In genomic region chr1:10734900-10735602, GRCh38 we compare ENCODE assay signal across 14 cellular contexts.
DNase-seq lines count a peak whose midpoint lies in the region; TF ChIP-seq lines count a peak whose summit lies in the region.
"Had no signal": no experiment of that assay in that cellular context is flagged by ENCODE, and none has a peak within 500 bp of the region (broad histone marks: within the 10 kb centered on the region; RNA-seq: fewer than 3 reads in every experiment).

No MANE protein-coding gene starts in this region.

- H3K27me3 Mint-ChIP-seq in Calu3 (ENCODE audit: unreplicated experiment): no peaks in the 10 kb centered on the region

- DNase-seq in DMS53 (lab: John Stamatoyannopoulos, UW) (peak; percentile 20), DMS53 treated with DMSO at 0.1 percent for 48 hours (lab: John Stamatoyannopoulos, UW; ENCODE audit: unreplicated experiment) (no peak), NCI-H748 treated with DMSO at 0.1 percent for 48 hours (lab: John Stamatoyannopoulos, UW) (peak; percentile 32), right atrium auricular region (ENCODE audit: low spot score) (no peak), cerebellum (ENCODE audit: low spot score) (no peak), MG63 (no peak), Calu3 (no peak)
- DNase-seq: DND-41, left lung, ovary, T-helper 17 cell, testis had no signal

- no TSS peak for BruUV-seq in Calu3 (replicated peaks; lab: Mats Ljungman, UMichigan)

- H3K4me1 ChIP-seq in right atrium auricular region (peaks cover 0 to 70% of the 10 kb centered on the region in 2 donors), skeletal muscle tissue (ENCODE audit: control insufficient read depth in 3 of 3, insufficient read depth in 3 of 3, low read length in 3 of 3) (peaks cover 48 to 73% (median 61%) of the 10 kb centered on the region in 3 donors)
- H3K4me1 ChIP-seq: testis had no signal

- no peaks in the 10 kb centered on the region for H3K36me3 Mint-ChIP-seq in Calu3 (ENCODE audit: insufficient read depth, unreplicated experiment)
- H3K36me3 Mint-ChIP-seq: activated naive CD4-positive, alpha-beta T cell treated with anti-CD3 and anti-CD28 coated beads, Interleukin-2, amount 50 U/mL, for 24 hours had no signal

- H3K27ac Mint-ChIP-seq in Calu3 (ENCODE audit: unreplicated experiment): no peak overlapping the region
- H3K27ac Mint-ChIP-seq: activated naive CD4-positive, alpha-beta T cell treated with anti-CD3 and anti-CD28 coated beads, Interleukin-2, amount 50 U/mL, for 24 hours; T-helper 17 cell had no signal

- H3K27ac ChIP-seq in right atrium auricular region (peak overlapping the region; percentile 81 to 89), skeletal muscle tissue (ENCODE audit: low read depth, low read length) (peak overlapping the region; percentile 75)
- H3K27ac ChIP-seq: left lung, ovary, testis had no signal

- CTCF ChIA-PET in Calu3 (lab: Charles Lee): interaction anchor here (0.6 kb wide), 1 partner anchor 13 kb away, joined by 4 read pairs; no protein-coding TSS in a partner anchor

- H3K4me3 Mint-ChIP-seq in Calu3 (ENCODE audit: low read depth, unreplicated experiment): no peak overlapping the region
- H3K4me3 Mint-ChIP-seq: activated naive CD4-positive, alpha-beta T cell treated with anti-CD3 and anti-CD28 coated beads, Interleukin-2, amount 50 U/mL, for 24 hours; T-helper 17 cell had no signal

- H3K9me3 ChIP-seq in right atrium auricular region: no peaks in the 10 kb centered on the region
- H3K9me3 ChIP-seq in skeletal muscle tissue (ENCODE audit: control insufficient read depth in 3 of 3, low read length in 3 of 3): no peaks in the 10 kb centered on the region
- no peaks in the 10 kb centered on the region for H3K9me3 ChIP-seq in MG63
- H3K9me3 ChIP-seq: left lung, ovary, testis had no signal

- H3K9ac ChIP-seq in skeletal muscle tissue (ENCODE audit: low read depth in 1 of 3, low read length in 3 of 3): peak overlapping the region in 2 of 3 donors; percentile 8 to 72

- H3K36me3 ChIP-seq in right atrium auricular region (no peaks in the 10 kb centered on the region), skeletal muscle tissue (ENCODE audit: control insufficient read depth in 3 of 3, insufficient read depth in 3 of 3, low read length in 3 of 3) (no peaks in the 10 kb centered on the region), MG63 (no peaks in the 10 kb centered on the region)
- H3K36me3 ChIP-seq: left lung, ovary had no signal

- intact Hi-C loops in Calu3 (cut with micrococcal nuclease; ENCODE audit: unreplicated experiment): loop anchor here (5.0 kb wide), 1 partner anchor 42 kb away; no protein-coding TSS in a partner anchor

- no peak overlapping the region for H3K4me3 ChIP-seq in right atrium auricular region
- peak overlapping the region in 1 of 3 donors; percentile 29 for H3K4me3 ChIP-seq in skeletal muscle tissue (ENCODE audit: low read length in 3 of 3)
- H3K4me3 ChIP-seq in MG63: no peak overlapping the region
- H3K4me3 ChIP-seq: left lung, ovary, testis had no signal

- no peaks in the 10 kb centered on the region for H3K9me3 Mint-ChIP-seq in Calu3 (ENCODE audit: low read depth, unreplicated experiment)
- H3K9me3 Mint-ChIP-seq: activated naive CD4-positive, alpha-beta T cell treated with anti-CD3 and anti-CD28 coated beads, Interleukin-2, amount 50 U/mL, for 24 hours had no signal

- TF ChIP-seq CTCF in right atrium auricular region (IDR thresholded peaks at IDR 0.05) (no peak), Calu3 (IDR thresholded peaks at IDR 0.05; ENCODE audit: unreplicated experiment) (no peak)

- no peaks in the 10 kb centered on the region for H3K27me3 ChIP-seq in right atrium auricular region
- H3K27me3 ChIP-seq in skeletal muscle tissue (ENCODE audit: control insufficient read depth in 3 of 3, insufficient read depth in 3 of 3, low read length in 3 of 3): no peaks in the 10 kb centered on the region
- no peaks in the 10 kb centered on the region for H3K27me3 ChIP-seq in MG63
- H3K27me3 ChIP-seq: left lung, ovary, testis had no signal

- no peaks in the 10 kb centered on the region for H3K4me1 Mint-ChIP-seq in Calu3 (ENCODE audit: low read depth, unreplicated experiment)
- H3K4me1 Mint-ChIP-seq: T-helper 17 cell had no signal

Comparison
In these comparisons a context has a peak if more than half of its experiments do, and no peak if none do; other contexts are left out.
1. DNase-seq: peak in DMS53 (single experiment) and NCI-H748 treated with DMSO at 0.1 percent for 48 hours (single experiment); none in DMS53 treated with DMSO at 0.1 percent for 48 hours (single experiment), right atrium auricular region (single experiment), cerebellum (single experiment), MG63 (single experiment) and Calu3 (single experiment).